1 cellular context compared by ENCODE assay signal in the genomic region with DNA sequence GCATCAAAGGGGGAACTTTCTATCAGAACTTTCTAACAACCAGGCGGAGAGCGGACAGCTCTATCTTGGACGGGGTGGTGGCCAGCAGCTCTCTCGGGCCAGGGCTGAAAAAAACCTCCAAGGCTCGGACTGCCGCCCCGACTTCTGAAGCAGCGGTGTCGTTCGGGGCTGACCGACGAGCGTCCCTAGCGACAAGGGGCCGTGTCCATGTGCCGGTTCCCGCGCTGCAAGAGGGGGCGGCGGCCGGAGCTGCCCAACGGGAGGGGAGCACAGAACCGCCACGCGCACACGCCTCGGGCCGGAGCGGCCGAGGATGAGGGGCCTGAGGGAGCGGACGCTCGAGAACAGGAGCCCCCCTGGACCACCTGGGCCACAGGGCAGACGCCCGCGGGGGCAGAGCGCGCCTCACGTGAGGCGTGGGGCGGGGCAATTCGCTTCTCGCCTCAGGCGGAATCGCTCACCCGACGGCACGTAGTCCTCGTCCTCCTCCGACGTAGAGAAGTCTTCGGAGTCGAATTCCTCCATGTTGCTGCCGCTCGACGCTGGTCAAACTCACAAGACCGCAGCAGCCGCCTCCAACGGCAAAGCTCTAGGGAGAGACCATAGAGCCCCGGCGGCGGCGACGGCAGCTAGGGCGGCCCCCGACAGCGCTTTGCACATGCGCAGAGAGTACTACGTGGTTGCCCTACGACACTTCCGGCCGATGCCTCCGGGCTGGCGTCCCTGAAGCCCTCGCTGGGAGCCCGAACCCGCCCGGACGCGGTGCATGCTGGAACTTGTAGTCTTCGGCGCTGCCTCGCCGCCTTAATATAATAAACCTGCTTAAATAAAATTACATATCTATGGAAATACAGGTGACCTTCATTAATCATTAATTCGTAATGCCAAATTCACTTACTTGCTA.
TF ChIP-seq lines count a peak whose summit lies in the region.

TSS of gene CFDP1 (minus strand) at position 676 of the 904 bp plus-strand sequence. CDS start at position 525, 151 bp downstream.

TF ChIP-seq in H1, 55 proteins besides CTCF, POLR2A, EP300 and RAD21 (continued from another document):
- TF ChIP-seq SUZ12 (IDR thresholded peaks at IDR 0.05; ENCODE audit: low read length): no peak
